In genomic region chr15:55318588-55319494, GRCh38 we compare ENCODE assay signal across 8 cellular contexts. TPM values are rescaled to one million over a fixed set of nuclear protein-coding genes. Genes with fewer than 3 reads are reported as not detected.
A peak's percentile ranks its signal among the peaks of the same experiment; 100 is the strongest.
DNase-seq lines count a peak whose midpoint lies in the region; ATAC-seq and TF ChIP-seq lines count a peak whose summit lies in the region.

TSS of gene PIGB (plus strand) at chr15:55319222. CDS start at chr15:55319251, 29 bp downstream.
A gene with protein sequence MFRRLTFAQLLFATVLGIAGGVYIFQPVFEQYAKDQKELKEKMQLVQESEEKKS (minus strand): TSS chr15:55319123. CDS start chr15:55317792, 1,331 bp downstream.

- H3K9me3 Mint-ChIP-seq in GM23338: no peaks in the 10 kb centered on the region; the same call in 2 of the 3 replicates
- H3K9me3 Mint-ChIP-seq in activated T-helper 17 cell treated with anti-CD3 and anti-CD28 coated beads, Interleukin-2, amount 50 U/mL, for 72 hours: no peaks in the 10 kb centered on the region
- no peaks in the 10 kb centered on the region for H3K9me3 Mint-ChIP-seq in nephron

- H3K4me3 ChIP-seq in GM23338 (peak within 1 kb of the TSS; percentile 72), fibroblast of pulmonary artery (replicated peaks; ENCODE audit: low read depth, low read length) (peak within 1 kb of the TSS; percentile 84)

- TF ChIP-seq CTCF in GM23338 (conservative IDR thresholded peaks at IDR 0.05; ENCODE audit: low read depth in 2 of 2) (no peak), fibroblast of pulmonary artery (IDR thresholded peaks at IDR 0.05; ENCODE audit: low read length, missing control alignments) (no peak), nephron (IDR thresholded peaks at IDR 0.05; ENCODE audit: unreplicated experiment in 3 of 3) (peak in 1 of 3 experiments; percentile 0)

- H3K4me1 Mint-ChIP-seq in GM23338 (peaks cover 19% of the 10 kb centered on the region), nephron (peaks cover 30% of the 10 kb centered on the region)
- H3K4me1 Mint-ChIP-seq in activated T-helper 17 cell treated with anti-CD3 and anti-CD28 coated beads, Interleukin-2, amount 50 U/mL, for 72 hours: peaks cover 45% of the 10 kb centered on the region

- H3K27me3 Mint-ChIP-seq in GM23338 (ENCODE audit: insufficient read depth, low read depth, poor library complexity): peaks cover 6% of the 10 kb centered on the region
- H3K27me3 Mint-ChIP-seq in activated T-helper 17 cell treated with anti-CD3 and anti-CD28 coated beads, Interleukin-2, amount 50 U/mL, for 72 hours: no peaks in the 10 kb centered on the region
- H3K27me3 Mint-ChIP-seq in nephron (ENCODE audit: low read depth): no peaks in the 10 kb centered on the region

- H4K20me1 ChIP-seq in GM23338 (replicated peaks; ENCODE audit: insufficient read depth): no peaks in the 10 kb centered on the region

- no peaks in the 10 kb centered on the region for H3K36me3 Mint-ChIP-seq in GM23338 (ENCODE audit: low read depth)
- H3K36me3 Mint-ChIP-seq in activated T-helper 17 cell treated with anti-CD3 and anti-CD28 coated beads, Interleukin-2, amount 50 U/mL, for 72 hours (ENCODE audit: low read depth): peaks cover 46% of the 10 kb centered on the region
- H3K36me3 Mint-ChIP-seq in nephron (ENCODE audit: low read depth): peaks cover 24% of the 10 kb centered on the region

- DNase-seq in EH (ENCODE audit: low read depth) (peak; percentile 90), GM23338 (ENCODE audit: low spot score) (peak; percentile 95), Kasumi-1 (lab: John Stamatoyannopoulos, UW) (peak; percentile 93), RPMI8226 (peak; percentile 95), fibroblast of pulmonary artery (ENCODE audit: low read depth) (peak; percentile 94)
- DNase-seq in stimulated activated naive CD8-positive, alpha-beta T cell treated with anti-CD3 and anti-CD28 coated beads, Interleukin-15, Interleukin-2, amounts not matched to agents 100 U/mL and 50 U/mL, for 24 hours: peak; percentile 80

- no peaks in the 10 kb centered on the region for H3K27me3 ChIP-seq in GM23338 (ENCODE audit: insufficient read depth)

- peak within 1 kb of the TSS; percentile 94 for H2AFZ ChIP-seq in GM23338

- H3K4me3 Mint-ChIP-seq in GM23338: peak within 1 kb of the TSS; percentile 97
- peak within 1 kb of the TSS; percentile 100 for H3K4me3 Mint-ChIP-seq in activated T-helper 17 cell treated with anti-CD3 and anti-CD28 coated beads, Interleukin-2, amount 50 U/mL, for 72 hours
- peak within 1 kb of the TSS; percentile 99 to 100 (median 100) for H3K4me3 Mint-ChIP-seq in nephron

- peak within 1 kb of the TSS; percentile 80 for H3K4me2 ChIP-seq in GM23338

- peaks cover 12% of the 10 kb centered on the region for H3K4me1 ChIP-seq in GM23338 (ENCODE audit: insufficient read depth)

- peak; percentile 98 for ATAC-seq in GM23338
- ATAC-seq in activated T-helper 17 cell treated with anti-CD3 and anti-CD28 coated beads, Interleukin-2, amount 50 U/mL, for 72 hours (replicated peaks): peak; percentile 93
- peak; percentile 93 for ATAC-seq in stimulated activated naive CD8-positive, alpha-beta T cell treated with anti-CD3 and anti-CD28 coated beads, Interleukin-15, Interleukin-2, amounts not matched to agents 100 U/mL and 50 U/mL, for 24 hours

- H3K9me2 ChIP-seq in GM23338 (ENCODE audit: insufficient read depth): no peaks in the 10 kb centered on the region

- H3K27ac Mint-ChIP-seq in GM23338 (peak within 1 kb of the TSS; percentile 96), nephron (peak within 1 kb of the TSS; percentile 96 to 100 (median 99))
- H3K27ac Mint-ChIP-seq in activated T-helper 17 cell treated with anti-CD3 and anti-CD28 coated beads, Interleukin-2, amount 50 U/mL, for 72 hours: peak within 1 kb of the TSS; percentile 100

- H3K36me3 ChIP-seq in GM23338 (ENCODE audit: insufficient read depth): no peaks in the 10 kb centered on the region

- no peaks in the 10 kb centered on the region for H3F3A ChIP-seq in GM23338 (replicated peaks; ENCODE audit: low read depth)

- peaks cover 24% of the 10 kb centered on the region for H3K79me2 ChIP-seq in GM23338 (replicated peaks; ENCODE audit: insufficient read depth)

- peak within 1 kb of the TSS; percentile 79 for H3K27ac ChIP-seq in GM23338 (ENCODE audit: low read depth)

TF ChIP-seq in GM23338, 12 proteins besides CTCF, POLR2A, EP300 and RAD21 (continues in another document):
- peak; percentile 70 for TF ChIP-seq CREB1 (CRISPR knock-in tag; IDR thresholded peaks at IDR 0.05; ENCODE audit: low read depth)
- no peak for TF ChIP-seq STAT1 (IDR thresholded peaks at IDR 0.05; ENCODE audit: unreplicated experiment)
- TF ChIP-seq, protein P1, sequence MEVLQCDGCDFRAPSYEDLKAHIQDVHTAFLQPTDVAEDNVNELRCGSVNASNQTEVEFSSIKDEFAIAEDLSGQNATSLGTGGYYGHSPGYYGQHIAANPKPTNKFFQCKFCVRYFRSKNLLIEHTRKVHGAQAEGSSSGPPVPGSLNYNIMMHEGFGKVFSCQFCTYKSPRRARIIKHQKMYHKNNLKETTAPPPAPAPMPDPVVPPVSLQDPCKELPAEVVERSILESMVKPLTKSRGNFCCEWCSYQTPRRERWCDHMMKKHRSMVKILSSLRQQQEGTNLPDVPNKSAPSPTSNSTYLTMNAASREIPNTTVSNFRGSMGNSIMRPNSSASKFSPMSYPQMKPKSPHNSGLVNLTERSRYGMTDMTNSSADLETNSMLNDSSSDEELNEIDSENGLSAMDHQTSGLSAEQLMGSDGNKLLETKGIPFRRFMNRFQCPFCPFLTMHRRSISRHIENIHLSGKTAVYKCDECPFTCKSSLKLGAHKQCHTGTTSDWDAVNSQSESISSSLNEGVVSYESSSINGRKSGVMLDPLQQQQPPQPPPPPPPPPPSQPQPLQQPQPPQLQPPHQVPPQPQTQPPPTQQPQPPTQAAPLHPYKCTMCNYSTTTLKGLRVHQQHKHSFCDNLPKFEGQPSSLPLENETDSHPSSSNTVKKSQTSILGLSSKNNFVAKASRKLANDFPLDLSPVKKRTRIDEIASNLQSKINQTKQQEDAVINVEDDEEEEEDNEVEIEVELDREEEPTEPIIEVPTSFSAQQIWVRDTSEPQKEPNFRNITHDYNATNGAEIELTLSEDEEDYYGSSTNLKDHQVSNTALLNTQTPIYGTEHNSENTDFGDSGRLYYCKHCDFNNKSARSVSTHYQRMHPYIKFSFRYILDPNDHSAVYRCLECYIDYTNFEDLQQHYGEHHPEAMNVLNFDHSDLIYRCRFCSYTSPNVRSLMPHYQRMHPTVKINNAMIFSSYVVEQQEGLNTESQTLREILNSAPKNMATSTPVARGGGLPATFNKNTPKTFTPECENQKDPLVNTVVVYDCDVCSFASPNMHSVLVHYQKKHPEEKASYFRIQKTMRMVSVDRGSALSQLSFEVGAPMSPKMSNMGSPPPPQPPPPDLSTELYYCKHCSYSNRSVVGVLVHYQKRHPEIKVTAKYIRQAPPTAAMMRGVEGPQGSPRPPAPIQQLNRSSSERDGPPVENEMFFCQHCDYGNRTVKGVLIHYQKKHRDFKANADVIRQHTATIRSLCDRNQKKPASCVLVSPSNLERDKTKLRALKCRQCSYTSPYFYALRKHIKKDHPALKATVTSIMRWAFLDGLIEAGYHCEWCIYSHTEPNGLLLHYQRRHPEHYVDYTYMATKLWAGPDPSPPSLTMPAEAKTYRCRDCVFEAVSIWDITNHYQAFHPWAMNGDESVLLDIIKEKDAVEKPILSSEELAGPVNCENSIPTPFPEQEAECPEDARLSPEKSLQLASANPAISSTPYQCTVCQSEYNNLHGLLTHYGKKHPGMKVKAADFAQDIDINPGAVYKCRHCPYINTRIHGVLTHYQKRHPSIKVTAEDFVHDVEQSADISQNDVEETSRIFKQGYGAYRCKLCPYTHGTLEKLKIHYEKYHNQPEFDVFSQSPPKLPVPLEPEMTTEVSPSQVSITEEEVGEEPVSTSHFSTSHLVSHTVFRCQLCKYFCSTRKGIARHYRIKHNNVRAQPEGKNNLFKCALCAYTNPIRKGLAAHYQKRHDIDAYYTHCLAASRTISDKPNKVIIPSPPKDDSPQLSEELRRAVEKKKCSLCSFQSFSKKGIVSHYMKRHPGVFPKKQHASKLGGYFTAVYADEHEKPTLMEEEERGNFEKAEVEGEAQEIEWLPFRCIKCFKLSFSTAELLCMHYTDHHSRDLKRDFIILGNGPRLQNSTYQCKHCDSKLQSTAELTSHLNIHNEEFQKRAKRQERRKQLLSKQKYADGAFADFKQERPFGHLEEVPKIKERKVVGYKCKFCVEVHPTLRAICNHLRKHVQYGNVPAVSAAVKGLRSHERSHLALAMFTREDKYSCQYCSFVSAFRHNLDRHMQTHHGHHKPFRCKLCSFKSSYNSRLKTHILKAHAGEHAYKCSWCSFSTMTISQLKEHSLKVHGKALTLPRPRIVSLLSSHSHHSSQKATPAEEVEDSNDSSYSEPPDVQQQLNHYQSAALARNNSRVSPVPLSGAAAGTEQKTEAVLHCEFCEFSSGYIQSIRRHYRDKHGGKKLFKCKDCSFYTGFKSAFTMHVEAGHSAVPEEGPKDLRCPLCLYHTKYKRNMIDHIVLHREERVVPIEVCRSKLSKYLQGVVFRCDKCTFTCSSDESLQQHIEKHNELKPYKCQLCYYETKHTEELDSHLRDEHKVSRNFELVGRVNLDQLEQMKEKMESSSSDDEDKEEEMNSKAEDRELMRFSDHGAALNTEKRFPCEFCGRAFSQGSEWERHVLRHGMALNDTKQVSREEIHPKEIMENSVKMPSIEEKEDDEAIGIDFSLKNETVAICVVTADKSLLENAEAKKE (CRISPR knock-in tag; IDR thresholded peaks at IDR 0.05): no peak
- TF ChIP-seq POLR2AphosphoS5 (IDR thresholded peaks at IDR 0.05; ENCODE audit: low read depth): peak; percentile 59
- TF ChIP-seq ZNF331 (CRISPR knock-in tag; IDR thresholded peaks at IDR 0.05; ENCODE audit: low read depth): no peak
- peak; percentile 71 for TF ChIP-seq ETS1 (IDR thresholded peaks at IDR 0.05)
- no peak for TF ChIP-seq JUNB (IDR thresholded peaks at IDR 0.05; ENCODE audit: unreplicated experiment)

RNA-seq across cellular contexts. Expression of gene PIGB, which starts in this region (rescaled TPM):
- 6.1 and 10.1 TPM in 2 replicates for total RNA-seq in GM23338 (2014; rRNA removed; shearing (Covaris generic))
- 6.0 and 9.0 TPM in 2 replicates for polyA plus RNA-seq in GM23338 (2016; fragmentation: Nextera tagmentation; extraction: Ambion mirVana)
- 10 to 100 TPM; 25.7 to 32.9 TPM for total RNA-seq in activated T-helper 17 cell treated with anti-CD3 and anti-CD28 coated beads, Interleukin-2, amount 50 U/mL, for 72 hours

RNA-seq across cellular contexts. Expression of the second gene that starts in this region (rescaled TPM):
- 9.1 and 14.1 TPM in 2 replicates for total RNA-seq in GM23338 (2014; rRNA removed; shearing (Covaris generic))
- polyA plus RNA-seq in GM23338 (2016; fragmentation: Nextera tagmentation; extraction: Ambion mirVana): 16.7 and 20.2 TPM in 2 replicates
- total RNA-seq in activated T-helper 17 cell treated with anti-CD3 and anti-CD28 coated beads, Interleukin-2, amount 50 U/mL, for 72 hours: 10 to 100 TPM in 1 of 2 donors, 1 to 10 TPM in 1; 7.8 to 10.9 TPM

Comparison
In these comparisons a context has a peak if more than half of its experiments do, and no peak if none do; other contexts are left out.
1. Peak in every context shown above with its lines: DNase-seq, ATAC-seq, H3K4me3 ChIP-seq and H3K27ac ChIP-seq.